In genomic region chr7:130224923-130225322, GRCh38 we compare ENCODE assay signal across 13 cellular contexts. TPM values are rescaled to one million over a fixed set of nuclear protein-coding genes. Genes with fewer than 3 reads are reported as not detected.
"Had no signal": no experiment of that assay in that cellular context is flagged by ENCODE, and none has a peak within 500 bp of the region (broad histone marks: within the 10 kb centered on the region; RNA-seq: fewer than 3 reads in every experiment).

No MANE protein-coding gene starts in this region.

RNA-seq across cellular contexts. Expression of gene SSMEM1, which starts 17.3 kb away (rescaled TPM):
- total RNA-seq: activated CD8-positive, alpha-beta T cell treated with anti-CD3 and anti-CD28 coated beads for 36 hours; activated naive CD8-positive, alpha-beta T cell treated with anti-CD3 and anti-CD28 coated beads for 36 hours; activated T-cell treated with anti-CD3 and anti-CD28 coated beads, Interleukin-2, amount 50 U/mL, for 72 hours; aorta; cardiac septum; colonic mucosa; lung microvascular endothelial cell; ovary; renal cortical epithelial cell; stomach; thyroid gland had no signal
- polyA plus RNA-seq: aorta, immature natural killer cell, neural cell, ovary, stomach had no signal

RNA-seq across cellular contexts. Expression of gene CPA2, which starts 41.7 kb away (rescaled TPM):
- total RNA-seq: activated CD8-positive, alpha-beta T cell treated with anti-CD3 and anti-CD28 coated beads for 36 hours; activated T-cell treated with anti-CD3 and anti-CD28 coated beads, Interleukin-2, amount 50 U/mL, for 72 hours; cardiac septum; lung microvascular endothelial cell; renal cortical epithelial cell; thyroid gland had no signal
- polyA plus RNA-seq: immature natural killer cell had no signal
